ENCODE assay signal across 9 cellular contexts in genomic region chr9:22244141-22245011, GRCh38.
DNase-seq lines count a peak whose midpoint lies in the region; ATAC-seq and TF ChIP-seq lines count a peak whose summit lies in the region.
"Had no signal": no experiment of that assay in that cellular context is flagged by ENCODE, and none has a peak within 500 bp of the region (broad histone marks: within the 10 kb centered on the region; RNA-seq: fewer than 3 reads in every experiment).

No MANE protein-coding gene starts in this region.

- no peak overlapping the region for H3K4me3 Mint-ChIP-seq in stimulated activated effector memory CD8-positive, alpha-beta T cell treated with anti-CD3 and anti-CD28 coated beads, Interleukin-12 subunit alpha, Interleukin-12 subunit beta, amount 100 ng/mL, for 72 hours

- no peaks in the 10 kb centered on the region for H3K9me2 ChIP-seq in MM.1S (replicated peaks; ENCODE audit: insufficient read depth, low read length)

- no peak overlapping the region for H3K4me3 ChIP-seq in MM.1S (ENCODE audit: low read length)
- H3K4me3 ChIP-seq in esophagus squamous epithelium, result no peak overlapping the region
- H3K4me3 ChIP-seq: skin epidermis had no signal

- no peaks in the 10 kb centered on the region for H4K20me1 ChIP-seq in MM.1S (ENCODE audit: insufficient read depth, low read length)

- no peaks in the 10 kb centered on the region for H3K36me3 ChIP-seq in MM.1S (replicated peaks; ENCODE audit: insufficient read depth, low read length)
- no peaks in the 10 kb centered on the region for H3K36me3 ChIP-seq in esophagus squamous epithelium

- peak overlapping the region; percentile 33; the same call in 1 of the 2 replicates for H3K9ac ChIP-seq in MM.1S (ENCODE audit: low read length)

- TF ChIP-seq POLR2A in esophagus squamous epithelium (IDR thresholded peaks at IDR 0.05), result no peak

- H3K9me3 ChIP-seq in MM.1S (replicated peaks; ENCODE audit: insufficient read depth, low read length), result no peaks in the 10 kb centered on the region
- no peaks in the 10 kb centered on the region for H3K9me3 ChIP-seq in esophagus squamous epithelium

- TF ChIP-seq CTCF in MM.1S (IDR thresholded peaks at IDR 0.05; ENCODE audit: low read length) (peak; percentile 49), esophagus squamous epithelium (IDR thresholded peaks at IDR 0.05) (peak in 5 of 6 experiments; percentile 21 to 57 (median 37))

- H3K4me1 ChIP-seq in MM.1S (ENCODE audit: low read length) (peaks cover 40% of the 10 kb centered on the region), esophagus squamous epithelium (peaks cover 0 to 21% (median 0%) of the 10 kb centered on the region in 3 donors)

- H3F3A ChIP-seq in MM.1S (ENCODE audit: insufficient read depth, low read length), result peaks cover 47% of the 10 kb centered on the region

- H3K79me2 ChIP-seq in MM.1S (ENCODE audit: low read length), result no peaks in the 10 kb centered on the region

- H3K36me3 Mint-ChIP-seq in stimulated activated effector memory CD8-positive, alpha-beta T cell treated with anti-CD3 and anti-CD28 coated beads, Interleukin-12 subunit alpha, Interleukin-12 subunit beta, amount 100 ng/mL, for 72 hours, result no peaks in the 10 kb centered on the region

- H3K4me1 Mint-ChIP-seq in stimulated activated effector memory CD8-positive, alpha-beta T cell treated with anti-CD3 and anti-CD28 coated beads, Interleukin-12 subunit alpha, Interleukin-12 subunit beta, amount 100 ng/mL, for 72 hours, result peaks cover 18% of the 10 kb centered on the region

- H3K4me2 ChIP-seq in MM.1S (ENCODE audit: low read depth, low read length), result peak overlapping the region; percentile 59

- H3K27me3 ChIP-seq in MM.1S (replicated peaks; ENCODE audit: insufficient read depth, low read length) (no peaks in the 10 kb centered on the region), esophagus squamous epithelium (no peaks in the 10 kb centered on the region)

- intact Hi-C loops in esophagus squamous epithelium (cut with DNase I), result loop anchor here (5.0 kb wide), 1 partner anchor 208 kb away; no protein-coding TSS in a partner anchor

- ATAC-seq in GM19351 (IDR thresholded peaks at IDR 0.05; ENCODE audit: unreplicated experiment), result peak; percentile 40
- peak; percentile 93 for ATAC-seq in SK-N-SH treated with all-trans-retinoic acid at 6 μM for 48 hours
- no peak for ATAC-seq in stimulated activated effector memory CD8-positive, alpha-beta T cell treated with anti-CD3 and anti-CD28 coated beads, Interleukin-12 subunit alpha, Interleukin-12 subunit beta, amount 100 ng/mL, for 72 hours

- WGBS in esophagus squamous epithelium, 2 donors, result 34 to 35% methylated on average over 9 of the region's 9 CpGs

- H3K27ac ChIP-seq in MM.1S (ENCODE audit: low read length) (peak overlapping the region; percentile 96; the same call in 1 of the 2 replicates), esophagus squamous epithelium (no peak overlapping the region)
- H3K27ac ChIP-seq: skin epidermis had no signal

- no peak overlapping the region for H3K27ac Mint-ChIP-seq in stimulated activated effector memory CD8-positive, alpha-beta T cell treated with anti-CD3 and anti-CD28 coated beads, Interleukin-12 subunit alpha, Interleukin-12 subunit beta, amount 100 ng/mL, for 72 hours

- H2AFZ ChIP-seq in MM.1S (ENCODE audit: low read length), result no peak overlapping the region

- peak; percentile 43 for DNase-seq in DMS114 treated with DMSO at 0.1 percent for 48 hours (lab: John Stamatoyannopoulos, UW; ENCODE audit: unreplicated experiment)
- peak; percentile 68 for DNase-seq in MM.1S
- DNase-seq in esophagus squamous epithelium (lab: John Stamatoyannopoulos, UW), result no peak
- DNase-seq in pons (ENCODE audit: low spot score), result peak; percentile 44
- DNase-seq in stimulated activated effector memory CD8-positive, alpha-beta T cell treated with anti-CD3 and anti-CD28 coated beads, Interleukin-12 subunit alpha, Interleukin-12 subunit beta, amount 100 ng/mL, for 72 hours (ENCODE audit: low spot score in 2 of 2), result no peak
- DNase-seq in activated gamma-delta T cell treated with Interleukin-2 at 50 U/mL for 16 hours, result no peak

- H3K9me3 Mint-ChIP-seq in stimulated activated effector memory CD8-positive, alpha-beta T cell treated with anti-CD3 and anti-CD28 coated beads, Interleukin-12 subunit alpha, Interleukin-12 subunit beta, amount 100 ng/mL, for 72 hours, result no peaks in the 10 kb centered on the region

TF ChIP-seq in SK-N-SH treated with all-trans-retinoic acid at 6 μM for 48 hours, 23 proteins besides CTCF, POLR2A, EP300 and RAD21:
- TF ChIP-seq POU6F1 (CRISPR knock-in tag; IDR thresholded peaks at IDR 0.05; ENCODE audit: borderline replicate concordance, low read depth), result no peak
- no peak for TF ChIP-seq ZFP3 (CRISPR knock-in tag; IDR thresholded peaks at IDR 0.05)
- no peak for TF ChIP-seq OSR1 (CRISPR knock-in tag; IDR thresholded peaks at IDR 0.05)

Comparison
In these comparisons a context has a peak if more than half of its experiments do, and no peak if none do; other contexts are left out.
1. DNase-seq: peak in DMS114 treated with DMSO at 0.1 percent for 48 hours (single experiment), MM.1S (single experiment) and pons (single experiment); none in esophagus squamous epithelium (single experiment), stimulated activated effector memory CD8-positive, alpha-beta T cell treated with anti-CD3 and anti-CD28 coated beads, Interleukin-12 subunit alpha, Interleukin-12 subunit beta, amount 100 ng/mL, for 72 hours (0 of 2) and activated gamma-delta T cell treated with Interleukin-2 at 50 U/mL for 16 hours (single experiment).